Comparison of ENCODE assay signal across 8 cellular contexts in the genomic region with DNA sequence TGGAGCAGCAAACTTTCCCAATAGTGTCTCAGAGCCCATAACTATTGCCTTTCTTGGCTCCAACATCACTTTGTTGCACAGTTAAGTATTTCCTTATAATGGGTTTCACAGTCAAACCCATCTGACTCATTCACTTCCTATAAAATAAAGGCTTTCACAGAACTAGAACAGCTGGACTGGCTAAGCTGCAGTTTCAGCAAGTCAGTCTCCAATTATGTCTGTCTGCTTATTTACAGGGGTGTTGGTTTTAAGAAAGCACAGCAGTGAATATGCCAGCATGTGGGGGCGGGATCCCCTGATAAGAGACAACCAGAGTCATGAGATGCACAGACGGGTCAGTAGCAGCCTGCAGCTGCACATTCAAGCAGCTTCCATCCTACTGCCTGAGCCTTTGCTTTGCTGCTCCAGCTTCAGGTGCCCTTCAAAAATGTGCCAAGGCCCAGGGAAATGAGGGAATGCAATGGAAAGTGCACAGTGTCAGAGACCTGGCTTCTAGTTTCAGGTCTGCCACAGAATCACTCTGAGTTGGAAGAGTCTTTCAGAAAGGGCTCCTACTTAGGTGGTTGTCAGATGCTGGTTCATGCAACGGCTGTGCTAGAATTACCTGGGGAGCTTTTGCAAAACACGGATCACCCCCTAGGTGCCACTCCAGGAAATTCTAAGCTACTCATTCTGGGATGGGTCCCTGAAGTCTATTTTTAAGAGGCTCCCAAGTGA. TPM values are rescaled to one million over a fixed set of nuclear protein-coding genes. Genes with fewer than 3 reads are reported as not detected.
DNase-seq lines count a peak whose midpoint lies in the region; ATAC-seq lines count a peak whose summit lies in the region.

No MANE protein-coding gene starts in this region.

- ATAC-seq in aorta (ENCODE audit: low FRiP score) (peak; percentile 82), HG02610 (IDR thresholded peaks at IDR 0.05; ENCODE audit: unreplicated experiment) (no peak), GM19467 (IDR thresholded peaks at IDR 0.05; ENCODE audit: unreplicated experiment) (no peak), GM21526 (IDR thresholded peaks at IDR 0.05; ENCODE audit: low FRiP score, unreplicated experiment) (no peak)

- H3K9ac ChIP-seq in adipocyte (ENCODE audit: low read length) = peak overlapping the region; percentile 28

- intact Hi-C loops in aorta (cut with DNase I) = loop anchor here in 1 of 2 donors (5.0 to 10.0 kb wide), 3 partner anchors 67 to 145 kb away; a partner anchor contains a TSS

- no peak overlapping the region for H3K27ac ChIP-seq in aorta (ENCODE audit: low read depth in 1 of 2, low read length in 2 of 2)

- peak; percentile 19 for DNase-seq in stimulated activated CD4-positive, alpha-beta T cell treated with anti-CD3 and anti-CD28 coated beads, Interleukin-1b, Interleukin-23, amount 100 ng/mL, for 48 hours
- DNase-seq in stimulated activated CD4-positive, alpha-beta T cell treated with anti-CD3 and anti-CD28 coated beads, Interleukin-4, amount 100 ng/mL, for 4 hours = no peak
- peak; percentile 80 for DNase-seq in adipocyte (ENCODE audit: low read depth)
- peak; percentile 13 for DNase-seq in kidney glomerular epithelial cell (lab: John Stamatoyannopoulos, UW)
- DNase-seq in aorta = peak in 1 of 2 donors; percentile 80

- 64 to 71% methylated on average over 4 of the region's 4 CpGs for WGBS in aorta, 2 donors

- H3K4me3 ChIP-seq in adipocyte (ENCODE audit: low read length) (no peak overlapping the region), aorta (ENCODE audit: low read length in 2 of 2) (no peak overlapping the region)

- H3K36me3 ChIP-seq in adipocyte (ENCODE audit: control insufficient read depth, insufficient read depth, low read length, severe bottlenecking) = peaks cover 37% of the 10 kb centered on the region
- peaks cover 5 to 7% of the 10 kb centered on the region in 2 donors for H3K36me3 ChIP-seq in aorta (ENCODE audit: control insufficient read depth in 1 of 2, insufficient read depth in 2 of 2, low read length in 1 of 2)

- H3K4me1 ChIP-seq in adipocyte (ENCODE audit: control insufficient read depth, insufficient read depth, low read length) (peaks cover 24% of the 10 kb centered on the region), aorta (ENCODE audit: control insufficient read depth in 1 of 2, insufficient read depth in 2 of 2, low read length in 2 of 2) (peaks cover 0 to 1% of the 10 kb centered on the region in 2 donors)

- H3K9me3 ChIP-seq in adipocyte (ENCODE audit: control insufficient read depth, low read length) (no peaks in the 10 kb centered on the region), aorta (ENCODE audit: control insufficient read depth, low read length) (no peaks in the 10 kb centered on the region)

- H3K27me3 ChIP-seq in adipocyte (replicated peaks; ENCODE audit: control insufficient read depth, insufficient read depth, low read length) = no peaks in the 10 kb centered on the region
- H3K27me3 ChIP-seq in aorta (ENCODE audit: control insufficient read depth in 1 of 2, insufficient read depth in 2 of 2, low read length in 1 of 2) = no peaks in the 10 kb centered on the region

RNA-seq across cellular contexts. Expression of a gene that starts 24.8 kb away (rescaled TPM):
- 10 to 100 TPM; 25.5 to 51.5 TPM for total RNA-seq in aorta
- 10 to 100 TPM; 13.8 to 16.4 TPM for polyA plus RNA-seq in aorta

RNA-seq across cellular contexts. Expression of a gene that starts 38.6 kb away (rescaled TPM):
- total RNA-seq in aorta = 10 to 100 TPM; 21.1 to 23.8 TPM
- polyA plus RNA-seq in aorta = 10 to 100 TPM; 25.3 to 77.5 TPM

RNA-seq across cellular contexts. Expression of a gene that starts 53.5 kb away (rescaled TPM):
- under 1 TPM in 1 of 2 donors, not detected in 1; 0.51 TPM for total RNA-seq in aorta
- polyA plus RNA-seq in aorta = under 1 TPM in 1 of 2 donors, not detected in 1; 0.90 TPM

Comparison
In these comparisons a context has a peak if more than half of its experiments do, and no peak if none do; other contexts are left out.
1. DNase-seq: peak in stimulated activated CD4-positive, alpha-beta T cell treated with anti-CD3 and anti-CD28 coated beads, Interleukin-1b, Interleukin-23, amount 100 ng/mL, for 48 hours (single experiment), adipocyte (single experiment) and kidney glomerular epithelial cell (single experiment); none in stimulated activated CD4-positive, alpha-beta T cell treated with anti-CD3 and anti-CD28 coated beads, Interleukin-4, amount 100 ng/mL, for 4 hours (0 of 2).